2 cellular contexts compared by ENCODE assay signal in the genomic region with DNA sequence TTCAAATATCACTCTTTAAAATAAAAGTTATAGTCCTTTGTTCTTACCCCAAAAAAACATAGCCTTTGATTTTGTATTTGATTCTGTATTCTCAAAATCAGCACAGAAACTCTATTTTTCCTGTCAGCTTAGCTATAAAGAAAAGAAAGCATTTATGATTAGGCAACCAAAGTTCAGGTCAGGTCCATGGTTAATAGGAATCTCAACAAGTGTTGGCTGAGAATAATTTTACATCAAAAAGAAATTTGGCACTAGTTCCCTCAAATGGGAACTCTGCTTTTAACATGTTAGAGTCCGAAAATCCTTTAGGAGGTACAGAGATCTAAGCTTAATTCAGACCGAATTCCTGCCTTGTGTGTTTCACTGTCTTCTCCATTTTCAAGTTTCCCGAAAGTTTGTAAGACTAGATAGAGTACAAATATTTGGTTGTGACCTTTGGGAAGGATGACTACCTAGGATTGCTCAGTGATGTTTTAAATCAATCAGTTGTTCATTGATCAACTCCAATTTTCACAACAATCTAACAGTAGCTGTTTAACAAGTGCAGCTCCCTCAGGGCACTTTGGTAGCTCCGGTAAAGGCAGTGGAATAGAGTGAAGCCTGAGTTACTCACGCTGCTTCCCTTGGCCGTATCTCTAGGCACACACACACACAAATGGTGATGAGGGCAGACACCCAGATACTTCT.
TF ChIP-seq lines count a peak whose summit lies in the region.

No MANE protein-coding gene starts in this region.

TF ChIP-seq in liver, 16 proteins besides CTCF, POLR2A, EP300 and RAD21 (continued from another document):
- no peak for TF ChIP-seq TAF1 (conservative IDR thresholded peaks at IDR 0.05)
- TF ChIP-seq GABPA (IDR thresholded peaks at IDR 0.05 in 1 of 2, conservative IDR thresholded peaks at IDR 0.05 in 1 of 2): no peak
- TF ChIP-seq RXRA (IDR thresholded peaks at IDR 0.05): peak; percentile 48 to 64
- TF ChIP-seq FOXA2 (IDR thresholded peaks at IDR 0.05): no peak
- no peak for TF ChIP-seq REST (IDR thresholded peaks at IDR 0.05)
- TF ChIP-seq HNF4G (IDR thresholded peaks at IDR 0.05): peak; percentile 21
- no peak for TF ChIP-seq NR2F2 (IDR thresholded peaks at IDR 0.05)
- TF ChIP-seq YY1 (IDR thresholded peaks at IDR 0.05): peak; percentile 33
- no peak for TF ChIP-seq FOXA1 (IDR thresholded peaks at IDR 0.05)
- TF ChIP-seq EGR1 (IDR thresholded peaks at IDR 0.05; ENCODE audit: low read depth in 2 of 2): no peak
- no peak for TF ChIP-seq MAX (IDR thresholded peaks at IDR 0.05)
- TF ChIP-seq, protein P1, sequence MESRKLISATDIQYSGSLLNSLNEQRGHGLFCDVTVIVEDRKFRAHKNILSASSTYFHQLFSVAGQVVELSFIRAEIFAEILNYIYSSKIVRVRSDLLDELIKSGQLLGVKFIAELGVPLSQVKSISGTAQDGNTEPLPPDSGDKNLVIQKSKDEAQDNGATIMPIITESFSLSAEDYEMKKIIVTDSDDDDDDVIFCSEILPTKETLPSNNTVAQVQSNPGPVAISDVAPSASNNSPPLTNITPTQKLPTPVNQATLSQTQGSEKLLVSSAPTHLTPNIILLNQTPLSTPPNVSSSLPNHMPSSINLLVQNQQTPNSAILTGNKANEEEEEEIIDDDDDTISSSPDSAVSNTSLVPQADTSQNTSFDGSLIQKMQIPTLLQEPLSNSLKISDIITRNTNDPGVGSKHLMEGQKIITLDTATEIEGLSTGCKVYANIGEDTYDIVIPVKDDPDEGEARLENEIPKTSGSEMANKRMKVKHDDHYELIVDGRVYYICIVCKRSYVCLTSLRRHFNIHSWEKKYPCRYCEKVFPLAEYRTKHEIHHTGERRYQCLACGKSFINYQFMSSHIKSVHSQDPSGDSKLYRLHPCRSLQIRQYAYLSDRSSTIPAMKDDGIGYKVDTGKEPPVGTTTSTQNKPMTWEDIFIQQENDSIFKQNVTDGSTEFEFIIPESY (IDR thresholded peaks at IDR 0.05): no peak
- peak; percentile 65 for TF ChIP-seq SP1 (IDR thresholded peaks at IDR 0.05)
- TF ChIP-seq JUND (IDR thresholded peaks at IDR 0.05): peak in 1 of 2 donors; percentile 43
- TF ChIP-seq, protein P2, sequence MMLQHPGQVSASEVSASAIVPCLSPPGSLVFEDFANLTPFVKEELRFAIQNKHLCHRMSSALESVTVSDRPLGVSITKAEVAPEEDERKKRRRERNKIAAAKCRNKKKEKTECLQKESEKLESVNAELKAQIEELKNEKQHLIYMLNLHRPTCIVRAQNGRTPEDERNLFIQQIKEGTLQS (IDR thresholded peaks at IDR 0.05): peak; percentile 29

TF ChIP-seq in HepG2, 621 proteins besides CTCF, POLR2A, EP300 and RAD21 (continued from another document):
- no peak for TF ChIP-seq ZNF713 (CRISPR knock-in tag; IDR thresholded peaks at IDR 0.05)
- TF ChIP-seq ZNF616 (CRISPR knock-in tag; IDR thresholded peaks at IDR 0.05; ENCODE audit: low read depth): no peak
- TF ChIP-seq NAIF1 (CRISPR knock-in tag; IDR thresholded peaks at IDR 0.05; ENCODE audit: borderline replicate concordance): no peak
- no peak for TF ChIP-seq PLSCR1 (CRISPR knock-in tag; IDR thresholded peaks at IDR 0.05; ENCODE audit: borderline replicate concordance)
